Comparison of ENCODE assay signal across 10 cellular contexts in genomic region chr19:3433805-3434540, GRCh38. TPM values are rescaled to one million over a fixed set of nuclear protein-coding genes. Genes with fewer than 3 reads are reported as not detected.
DNase-seq lines count a peak whose midpoint lies in the region; ATAC-seq and TF ChIP-seq lines count a peak whose summit lies in the region.
"Had no signal": no experiment of that assay in that cellular context is flagged by ENCODE, and none has a peak within 500 bp of the region (broad histone marks: within the 10 kb centered on the region; RNA-seq: fewer than 3 reads in every experiment).

No MANE protein-coding gene starts in this region.

- H3K9ac ChIP-seq in SK-N-SH: no peak overlapping the region
- H3K9ac ChIP-seq in stomach smooth muscle (ENCODE audit: low read length in 2 of 2): peak overlapping the region; percentile 71 to 76

- H3K79me2 ChIP-seq in SK-N-SH (ENCODE audit: insufficient read depth): peaks cover 35% of the 10 kb centered on the region

- H3K36me3 ChIP-seq in SK-N-SH (replicated peaks in 1 of 2; ENCODE audit: control insufficient read depth in 1 of 2, insufficient read depth in 2 of 2, low read length in 1 of 2) (peaks cover 14 to 24% of the 10 kb centered on the region in 2 experiments), stomach smooth muscle (ENCODE audit: control insufficient read depth in 2 of 2, insufficient read depth in 2 of 2, low read length in 2 of 2) (peaks cover 18 to 21% of the 10 kb centered on the region in 2 donors)

- H3K4me1 Mint-ChIP-seq in activated T-cell treated with anti-CD3 and anti-CD28 coated beads, Interleukin-2, amount 50 U/mL, for 72 hours (ENCODE audit: low read depth): peaks cover 17% of the 10 kb centered on the region

- DNase-seq in SK-N-SH: no peak
- no peak for DNase-seq in activated T-cell treated with anti-CD3 and anti-CD28 coated beads, Interleukin-2, amount 50 U/mL, for 72 hours
- peak; percentile 19 for DNase-seq in kidney tubule cell (ENCODE audit: low spot score)

- H3K36me3 Mint-ChIP-seq in activated T-cell treated with anti-CD3 and anti-CD28 coated beads, Interleukin-2, amount 50 U/mL, for 72 hours (ENCODE audit: insufficient read depth in 2 of 2): peaks cover 8 to 10% of the 10 kb centered on the region in 2 donors

- H4K20me1 ChIP-seq in SK-N-SH (ENCODE audit: insufficient read depth): peaks cover 6% of the 10 kb centered on the region; the same call in 1 of the 2 replicates

- H3K4me3 Mint-ChIP-seq in activated T-cell treated with anti-CD3 and anti-CD28 coated beads, Interleukin-2, amount 50 U/mL, for 72 hours: peak overlapping the region; percentile 93 to 94

- no peak for TF ChIP-seq CTCF in SK-N-SH (IDR thresholded peaks at IDR 0.05)

- no peaks in the 10 kb centered on the region for H3K27me3 ChIP-seq in SK-N-SH (ENCODE audit: insufficient read depth)
- no peaks in the 10 kb centered on the region for H3K27me3 ChIP-seq in stomach smooth muscle (ENCODE audit: control insufficient read depth in 1 of 2, insufficient read depth in 2 of 2, low read length in 2 of 2)

- peak overlapping the region; percentile 94 for H3K27ac Mint-ChIP-seq in activated T-cell treated with anti-CD3 and anti-CD28 coated beads, Interleukin-2, amount 50 U/mL, for 72 hours

- H3K9me3 ChIP-seq in SK-N-SH: no peaks in the 10 kb centered on the region
- H3K9me3 ChIP-seq in stomach smooth muscle (ENCODE audit: control insufficient read depth in 2 of 2, low read length in 2 of 2): no peaks in the 10 kb centered on the region

- TF ChIP-seq EP300 in SK-N-SH (IDR thresholded peaks at IDR 0.05; ENCODE audit: borderline replicate concordance in 1 of 2, low read depth in 1 of 2, low read length in 1 of 2): no peak

- H3K9me3 Mint-ChIP-seq in activated T-cell treated with anti-CD3 and anti-CD28 coated beads, Interleukin-2, amount 50 U/mL, for 72 hours: peaks cover 3 to 4% of the 10 kb centered on the region in 2 donors

- no peaks in the 10 kb centered on the region for H3F3A ChIP-seq in SK-N-SH (replicated peaks; ENCODE audit: insufficient read depth)

- CTCF ChIA-PET in SK-N-SH (lab: Yijun Ruan, JAX): interaction anchor here (0.8 to 1.1 kb wide), 2 partner anchors 39 to 90 kb away, joined by 4 read pairs; no protein-coding TSS in a partner anchor

- H3K4me3 ChIP-seq in SK-N-SH (ENCODE audit: low read depth in 2 of 2, low read length in 1 of 2) (no peak overlapping the region), stomach smooth muscle (ENCODE audit: low read length in 2 of 2) (no peak overlapping the region)

- POLR2A ChIA-PET in SK-N-SH (lab: Yijun Ruan, JAX): interaction anchor here (1.6 kb wide), 1 partner anchor 13 kb away, joined by 5 read pairs; no protein-coding TSS in a partner anchor

- H3K9me2 ChIP-seq in SK-N-SH: no peaks in the 10 kb centered on the region

- H3K27ac ChIP-seq in SK-N-SH (ENCODE audit: low read depth in 2 of 2, low read length in 1 of 2) (peak overlapping the region; percentile 91 to 95; a peak in 3 of 4 replicates), stomach smooth muscle (ENCODE audit: low read length) (peak overlapping the region; percentile 88)

- WGBS in SK-N-SH (ENCODE audit: low lambda C conversion rate): 95% methylated on average over 11 of the region's 11 CpGs

- H3K27me3 Mint-ChIP-seq in activated T-cell treated with anti-CD3 and anti-CD28 coated beads, Interleukin-2, amount 50 U/mL, for 72 hours (ENCODE audit: low read depth): no peaks in the 10 kb centered on the region

- no peak overlapping the region for H2AFZ ChIP-seq in SK-N-SH (ENCODE audit: low read depth)

- H3K4me2 ChIP-seq in SK-N-SH: no peak overlapping the region

- ATAC-seq in SK-N-SH treated with all-trans-retinoic acid at 6 μM for 48 hours (no peak), GM18498 (IDR thresholded peaks at IDR 0.05; ENCODE audit: unreplicated experiment) (no peak), GM21515 (IDR thresholded peaks at IDR 0.05; ENCODE audit: unreplicated experiment) (no peak), GM21526 (IDR thresholded peaks at IDR 0.05; ENCODE audit: low FRiP score, unreplicated experiment) (no peak)
- no peak for ATAC-seq in activated T-cell treated with anti-CD3 and anti-CD28 coated beads, Interleukin-2, amount 50 U/mL, for 72 hours (replicated peaks in 1 of 2)

- peaks cover 0 to 13% of the 10 kb centered on the region in 2 experiments; a peak in 1 of 4 replicates for H3K4me1 ChIP-seq in SK-N-SH (ENCODE audit: control insufficient read depth in 1 of 2, insufficient read depth in 2 of 2, low read depth in 1 of 2, low read length in 1 of 2)
- peaks cover 45% of the 10 kb centered on the region for H3K4me1 ChIP-seq in stomach smooth muscle (ENCODE audit: control insufficient read depth, insufficient read depth, low read length)

- TF ChIP-seq RAD21 in SK-N-SH (IDR thresholded peaks at IDR 0.05; ENCODE audit: low read length): no peak

TF ChIP-seq in SK-N-SH, 30 proteins besides CTCF, POLR2A, EP300 and RAD21 (continues in another document):
- TF ChIP-seq RCOR1 (IDR thresholded peaks at IDR 0.05; ENCODE audit: low read length) (no peak), RFX5 (IDR thresholded peaks at IDR 0.05; ENCODE audit: low read length) (no peak), ZBTB33 (IDR thresholded peaks at IDR 0.05; ENCODE audit: borderline replicate concordance, low read depth) (no peak), SMC3 (IDR thresholded peaks at IDR 0.05; ENCODE audit: low read depth, low read length) (no peak), NRF1 (IDR thresholded peaks at IDR 0.05; ENCODE audit: low read depth, low read length) (no peak), FOXJ3 (CRISPR knock-in tag; IDR thresholded peaks at IDR 0.05) (no peak), JUND (IDR thresholded peaks at IDR 0.05) (no peak), PBX3 (IDR thresholded peaks at IDR 0.05) (no peak)

TF ChIP-seq in SK-N-SH treated with all-trans-retinoic acid at 6 μM for 48 hours, 23 proteins besides CTCF, POLR2A, EP300 and RAD21:
- no peak for TF ChIP-seq ESRRG (CRISPR knock-in tag; IDR thresholded peaks at IDR 0.05)
- TF ChIP-seq OSR1 (CRISPR knock-in tag; IDR thresholded peaks at IDR 0.05): no peak
- no peak for TF ChIP-seq GLIS3 (CRISPR knock-in tag; IDR thresholded peaks at IDR 0.05)
- TF ChIP-seq ISL1 (CRISPR knock-in tag; IDR thresholded peaks at IDR 0.05): no peak

RNA-seq across cellular contexts. Expression of gene SMIM24, which starts 46.4 kb away (rescaled TPM):
- polyA plus RNA-seq in SK-N-SH (2012; rRNA removed): 0.12 TPM in 1 of 2 replicates, not detected in the other
- polyA plus RNA-seq in SK-N-SH (2012; cell fraction: cytosol; rRNA removed): not detected in 2 replicates
- polyA plus RNA-seq in SK-N-SH (2012; cell fraction: nucleus; rRNA removed): 0.18 TPM in 1 of 2 replicates, not detected in the other
- total RNA-seq in activated T-cell treated with anti-CD3 and anti-CD28 coated beads, Interleukin-2, amount 50 U/mL, for 72 hours: under 1 TPM; 0.62 to 0.88 TPM
- total RNA-seq: dermis microvascular lymphatic vessel endothelial cell, SK-MEL-5 had no signal

RNA-seq across cellular contexts. Expression of gene SMIM44, which starts 49.3 kb away (rescaled TPM):
- not detected in 2 replicates for polyA plus RNA-seq in SK-N-SH (2012; rRNA removed)
- polyA plus RNA-seq in SK-N-SH (2012; cell fraction: cytosol; rRNA removed): not detected in 2 replicates
- not detected in 2 replicates for polyA plus RNA-seq in SK-N-SH (2012; cell fraction: nucleus; rRNA removed)
- not detected for total RNA-seq in activated T-cell treated with anti-CD3 and anti-CD28 coated beads, Interleukin-2, amount 50 U/mL, for 72 hours
- total RNA-seq: dermis microvascular lymphatic vessel endothelial cell, SK-MEL-5 had no signal
